6 cellular contexts compared by ENCODE assay signal in the genomic region with DNA sequence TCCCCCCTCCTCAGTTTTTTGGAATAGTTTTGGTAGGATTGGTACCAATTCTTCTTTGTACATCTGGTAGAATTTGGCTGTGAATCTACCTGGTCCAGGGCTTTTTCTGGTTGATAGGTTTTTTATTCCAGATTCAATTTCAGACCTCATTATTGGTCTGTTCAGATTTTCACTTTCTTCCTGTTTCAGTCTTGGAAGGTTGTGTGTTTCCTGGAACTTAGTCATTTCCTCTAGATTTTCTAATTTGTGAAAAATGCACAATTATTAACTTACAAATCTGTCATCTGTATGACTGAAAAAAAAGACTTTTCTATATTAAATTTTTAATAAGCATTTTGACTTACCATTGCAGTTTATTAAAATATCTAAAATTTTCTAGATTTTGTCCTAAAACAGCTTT.
DNase-seq lines count a peak whose midpoint lies in the region; ATAC-seq and TF ChIP-seq lines count a peak whose summit lies in the region.
"Not testable (repeated sequence)": the region's sequence is repeated elsewhere in the genome, so short reads cannot be mapped to it uniquely, and the experiment has no call there.

No MANE protein-coding gene starts in this region.

- not testable (repeated sequence) for BruUV-seq in PC-3 (replicated peaks; lab: Mats Ljungman, UMichigan)

- H3K27ac ChIP-seq in PC-3 (ENCODE audit: low read length) = 0 out of 2 replicates have a peak overlapping the region, but pooled peaks have one; percentile 25
- H3K27ac ChIP-seq in fibroblast of lung (ENCODE audit: insufficient read depth, low read length) = not testable (repeated sequence)

- intact Hi-C loops in PC-3 (cut with micrococcal nuclease) = not testable (repeated sequence)

- not testable (repeated sequence) for H3K4me1 ChIP-seq in PC-3 (ENCODE audit: insufficient read depth, low read length); fibroblast of lung (ENCODE audit: control insufficient read depth, extremely low read depth, insufficient read depth, low read length)

- peak overlapping the region; percentile 73 for H3K4me3 Mint-ChIP-seq in HFFc6

- H3K9ac ChIP-seq in PC-3 (ENCODE audit: low read length); fibroblast of lung (ENCODE audit: insufficient read depth, low read length): not testable (repeated sequence)

- not testable (repeated sequence) for H3K9me3 Mint-ChIP-seq in HFFc6

- H3K36me3 Mint-ChIP-seq in HFFc6 (ENCODE audit: low read depth) = peaks cover 25% of the 10 kb centered on the region

- peak; percentile 7 for DNase-seq in EH (ENCODE audit: low read depth)
- not testable (repeated sequence) for DNase-seq in HFFc6
- peak; percentile 2 for DNase-seq in PC-3
- DNase-seq in cardiac fibroblast (ENCODE audit: low read depth in 2 of 2) = peak; percentile 6 to 49
- peak; percentile 1 to 6 for DNase-seq in fibroblast of lung (ENCODE audit: low read depth in 2 of 2)
- peak; percentile 27 for DNase-seq in iris pigment epithelial cell (ENCODE audit: low read depth)

- not testable (repeated sequence) for H3K4me3 ChIP-seq in PC-3 (ENCODE audit: low read length); cardiac fibroblast (replicated peaks in 1 of 2; ENCODE audit: low read depth in 2 of 2, low read length in 2 of 2); fibroblast of lung (replicated peaks in 1 of 4; ENCODE audit: control extremely low read depth in 1 of 4, insufficient read depth in 1 of 4, low read depth in 3 of 4, low read length in 4 of 4)

- H4K20me1 ChIP-seq in PC-3 (ENCODE audit: low read length); fibroblast of lung (ENCODE audit: control insufficient read depth, extremely low read depth, insufficient read depth, low read length): not testable (repeated sequence)

- POLR2A ChIA-PET in PC-3 (lab: Charles Lee; ENCODE audit: unreplicated experiment) = not testable (repeated sequence)

- not testable (repeated sequence) for H2AFZ ChIP-seq in PC-3 (ENCODE audit: low read length); fibroblast of lung (ENCODE audit: low read length)

- not testable (repeated sequence) for TF ChIP-seq CTCF in HFFc6 (IDR thresholded peaks at IDR 0.05); PC-3 (conservative IDR thresholded peaks at IDR 0.05; ENCODE audit: low read depth, low read length); cardiac fibroblast (IDR thresholded peaks at IDR 0.05; ENCODE audit: low read depth, low read length); fibroblast of lung (conservative IDR thresholded peaks at IDR 0.05 in 1 of 2, IDR thresholded peaks at IDR 0.05 in 1 of 2; ENCODE audit: low read depth in 1 of 2, low read length in 2 of 2)

- H3K79me2 ChIP-seq in PC-3 (ENCODE audit: low read length); fibroblast of lung (ENCODE audit: control insufficient read depth, insufficient read depth, low read length): not testable (repeated sequence)

- H3K4me1 Mint-ChIP-seq in HFFc6 (ENCODE audit: low read depth) = peaks cover 18% of the 10 kb centered on the region

- H3K36me3 ChIP-seq in PC-3 (ENCODE audit: low read depth, low read length); fibroblast of lung (ENCODE audit: control insufficient read depth, insufficient read depth, low read length): not testable (repeated sequence)

- CTCF ChIA-PET in PC-3 (lab: Charles Lee) = not testable (repeated sequence)

- not testable (repeated sequence) for H3F3A ChIP-seq in PC-3 (ENCODE audit: low read length, unreplicated experiment)

- H3K9me2 ChIP-seq in PC-3 (replicated peaks; ENCODE audit: low read length) = not testable (repeated sequence)

- not testable (repeated sequence) for H3K27me3 ChIP-seq in PC-3 (ENCODE audit: low read length); fibroblast of lung (ENCODE audit: control insufficient read depth, insufficient read depth, low read length)

- peak; percentile 63 for ATAC-seq in PC-3

- not testable (repeated sequence) for H3K27me3 Mint-ChIP-seq in HFFc6 (ENCODE audit: insufficient read depth)

- peak overlapping the region; percentile 83 for H3K27ac Mint-ChIP-seq in HFFc6

- H3K9me3 ChIP-seq in PC-3 (ENCODE audit: low read length); fibroblast of lung (ENCODE audit: control insufficient read depth, insufficient read depth, low read depth, low read length): not testable (repeated sequence)

- not testable (repeated sequence) for H3K4me2 ChIP-seq in PC-3 (ENCODE audit: low read length); fibroblast of lung (ENCODE audit: extremely low read depth, insufficient read depth, low read length)
